Comparison of ENCODE assay signal across 8 cellular contexts in genomic region chr17:5110816-5111215, GRCh38. TPM values are rescaled to one million over a fixed set of nuclear protein-coding genes. Genes with fewer than 3 reads are reported as not detected.
A peak's percentile ranks its signal among the peaks of the same experiment; 100 is the strongest.
DNase-seq lines count a peak whose midpoint lies in the region; ATAC-seq and TF ChIP-seq lines count a peak whose summit lies in the region.

No MANE protein-coding gene starts in this region.

- DNase-seq in CD14-positive monocyte (ENCODE audit: low spot score), result no peak
- no peak for DNase-seq in MM.1S
- DNase-seq in mammary epithelial cell, result no peak
- peak; percentile 40 for DNase-seq in naive B cell
- DNase-seq in kidney tubule cell (ENCODE audit: low spot score), result no peak
- no peak for DNase-seq in SKM-1 (lab: John Stamatoyannopoulos, UW; ENCODE audit: unreplicated experiment)
- DNase-seq in NCI-H2107 treated with DMSO at 0.1 percent for 48 hours (lab: John Stamatoyannopoulos, UW; ENCODE audit: unreplicated experiment), result no peak

- peak; percentile 26 to 32 for ATAC-seq in naive B cell (ENCODE audit: low read depth in 2 of 2)
- ATAC-seq in HG03025 (IDR thresholded peaks at IDR 0.05; ENCODE audit: low FRiP score, unreplicated experiment), result no peak

- H4K20me1 ChIP-seq in MM.1S (ENCODE audit: insufficient read depth, low read length) (no peaks in the 10 kb centered on the region), mammary epithelial cell (ENCODE audit: insufficient read depth, low read length) (no peaks in the 10 kb centered on the region)

- BruUV-seq in mammary epithelial cell (replicated peaks; lab: Mats Ljungman, UMichigan), result TSS peak; percentile 30

- H3K9me3 ChIP-seq in MM.1S (replicated peaks; ENCODE audit: insufficient read depth, low read length) (no peaks in the 10 kb centered on the region), mammary epithelial cell (replicated peaks; ENCODE audit: insufficient read depth, low read length) (peaks cover 39% of the 10 kb centered on the region)

- H3K36me3 ChIP-seq in MM.1S (replicated peaks; ENCODE audit: insufficient read depth, low read length) (peaks cover 4% of the 10 kb centered on the region; the same call in 1 of the 2 replicates), mammary epithelial cell (ENCODE audit: insufficient read depth, low read length) (peaks cover 15% of the 10 kb centered on the region)

- H3K27ac ChIP-seq in MM.1S (ENCODE audit: low read length), result no peak overlapping the region
- H3K27ac ChIP-seq in mammary epithelial cell (ENCODE audit: insufficient read depth, low read depth, low read length), result no peak overlapping the region

- H3K79me2 ChIP-seq in MM.1S (ENCODE audit: low read length) (peaks cover 12% of the 10 kb centered on the region), mammary epithelial cell (ENCODE audit: insufficient read depth, low read length) (peaks cover 2% of the 10 kb centered on the region)

- H3K9ac ChIP-seq in MM.1S (ENCODE audit: low read length) (peak overlapping the region; percentile 77), mammary epithelial cell (ENCODE audit: insufficient read depth, low read length) (no peak overlapping the region)

- dilution Hi-C loops in mammary epithelial cell (cut with HindIII; ENCODE audit: low sequenced_read_pairs), result loop anchor here (5.0 kb wide), 2 partner anchors 69 to 71 kb away; no protein-coding TSS in a partner anchor

- H3K27me3 Mint-ChIP-seq in CD14-positive monocyte (ENCODE audit: low read depth in 3 of 3) (peaks cover 13 to 18% (median 17%) of the 10 kb centered on the region in 3 donors), naive B cell (peaks cover 0 to 18% (median 7%) of the 10 kb centered on the region in 3 donors)

- H3K4me2 ChIP-seq in MM.1S (ENCODE audit: low read depth, low read length), result peak overlapping the region; percentile 96
- H3K4me2 ChIP-seq in mammary epithelial cell (ENCODE audit: insufficient read depth, low read depth, low read length), result peak overlapping the region; percentile 88

- H3K4me1 ChIP-seq in MM.1S (ENCODE audit: low read length), result no peaks in the 10 kb centered on the region
- H3K4me1 ChIP-seq in mammary epithelial cell (ENCODE audit: insufficient read depth, low read length), result peaks cover 8% of the 10 kb centered on the region

- peak overlapping the region; percentile 100 for H2AFZ ChIP-seq in MM.1S (ENCODE audit: low read length)
- peak overlapping the region; percentile 97 for H2AFZ ChIP-seq in mammary epithelial cell (ENCODE audit: low read depth, low read length)

- 0 out of 2 replicates have a peak, but pooled peaks cover 3% of the 10 kb centered on the region for H3F3A ChIP-seq in MM.1S (ENCODE audit: insufficient read depth, low read length)

- CTCF ChIA-PET in mammary epithelial cell (lab: Charles Lee; ENCODE audit: low non-redundant PET), result no interaction called here

- H3K27ac Mint-ChIP-seq in CD14-positive monocyte, result peak overlapping the region; percentile 0 to 66 (median 46)
- peak overlapping the region; percentile 64 to 95 (median 84) for H3K27ac Mint-ChIP-seq in naive B cell

- peak overlapping the region; percentile 90 to 94 for H3K4me3 Mint-ChIP-seq in CD14-positive monocyte
- peak overlapping the region; percentile 86 to 98 (median 92) for H3K4me3 Mint-ChIP-seq in naive B cell

- TF ChIP-seq CTCF in CD14-positive monocyte (IDR thresholded peaks at IDR 0.05) (no peak), MM.1S (IDR thresholded peaks at IDR 0.05; ENCODE audit: low read length) (no peak), mammary epithelial cell (conservative IDR thresholded peaks at IDR 0.05 in 1 of 2, IDR thresholded peaks at IDR 0.05 in 1 of 2; ENCODE audit: extremely low read depth in 1 of 2, insufficient read depth in 1 of 2, low read depth in 1 of 2, low read length in 2 of 2) (no peak)

- 18% methylated on average over 8 of the region's 8 CpGs for WGBS in mammary epithelial cell (ENCODE audit: low coverage, missing lambda C conversion rate)

- intact Hi-C loops in CD14-positive monocyte (cut with micrococcal nuclease), result loop anchor here (2.0 to 5.0 kb wide), 2 partner anchors 32 to 171 kb away; partner anchors contain the start of genes RABEP1 (in 1 of the 2) and ZFP3 (in 1 of the 2)
- intact Hi-C loops in mammary epithelial cell (cut with micrococcal nuclease), result loop anchor here (5.0 kb wide), 1 partner anchor 81 kb away; the partner anchor contains the start of gene ZNF594

- H3K36me3 Mint-ChIP-seq in CD14-positive monocyte (peaks cover 46 to 52% of the 10 kb centered on the region in 2 donors), naive B cell (peaks cover 8 to 17% of the 10 kb centered on the region in 2 donors)

- H3K27me3 ChIP-seq in MM.1S (replicated peaks; ENCODE audit: insufficient read depth, low read length) (no peaks in the 10 kb centered on the region), mammary epithelial cell (ENCODE audit: insufficient read depth, low read length) (peaks cover 5% of the 10 kb centered on the region)

- peaks cover 25 to 44% (median 31%) of the 10 kb centered on the region in 7 donors for H3K9me3 Mint-ChIP-seq in CD14-positive monocyte
- no peaks in the 10 kb centered on the region for H3K9me3 Mint-ChIP-seq in naive B cell

- peak overlapping the region; percentile 99 for H3K4me3 ChIP-seq in MM.1S (ENCODE audit: low read length)
- peak overlapping the region; percentile 64 to 92 (median 71) for H3K4me3 ChIP-seq in mammary epithelial cell (replicated peaks in 1 of 3; ENCODE audit: insufficient read depth in 1 of 3, low read depth in 2 of 3, low read length in 3 of 3)

- H3K9me2 ChIP-seq in MM.1S (replicated peaks; ENCODE audit: insufficient read depth, low read length), result no peaks in the 10 kb centered on the region

- in situ Hi-C loops in mammary epithelial cell (cut with MboI; ENCODE audit: low sequenced_read_pairs in 2 of 2), result loop anchor here in 1 of 2 donors (25.0 kb wide), 1 partner anchor 101 kb away; no protein-coding TSS in a partner anchor

- peaks cover 16% of the 10 kb centered on the region for H3K4me1 Mint-ChIP-seq in CD14-positive monocyte
- peaks cover 24 to 42% (median 30%) of the 10 kb centered on the region in 3 donors for H3K4me1 Mint-ChIP-seq in naive B cell

RNA-seq across cellular contexts. Expression of gene ZNF232, which starts 0.9 kb away (rescaled TPM):
- 1 to 10 TPM; 2.2 to 3.0 TPM for polyA plus RNA-seq in CD14-positive monocyte
- 1 to 10 TPM; 5.0 to 7.2 TPM for total RNA-seq in mammary epithelial cell
- 6.6 TPM for polyA plus RNA-seq in mammary epithelial cell
- polyA minus RNA-seq in mammary epithelial cell, result 15.5 TPM
- polyA plus RNA-seq in naive B cell (ENCODE audit: low read depth in 6 of 6), result 10 to 100 TPM in 3 of 6 donors, 1 to 10 TPM in 3; 6.3 to 25.3 (median 10.1) TPM

RNA-seq across cellular contexts. Expression of gene USP6, which starts 5.0 kb away (rescaled TPM):
- polyA plus RNA-seq in CD14-positive monocyte (under 1 TPM; 0.02 TPM), mammary epithelial cell (not detected), naive B cell (ENCODE audit: low read depth in 6 of 6) (under 1 TPM; 0.06 to 0.37 (median 0.12) TPM)
- total RNA-seq in mammary epithelial cell, result under 1 TPM in 1 of 2 donors, not detected in 1; 0.14 TPM
- not detected for polyA minus RNA-seq in mammary epithelial cell

RNA-seq across cellular contexts. Expression of gene ZFP3, which starts 32.5 kb away (rescaled TPM):
- polyA plus RNA-seq in CD14-positive monocyte (under 1 TPM; 0.39 to 0.75 TPM), mammary epithelial cell (0.40 TPM), naive B cell (ENCODE audit: low read depth in 6 of 6) (1 to 10 TPM; 1.7 to 4.1 (median 3.6) TPM)
- 1 to 10 TPM in 1 of 2 donors, under 1 TPM in 1; 0.09 to 3.0 TPM for total RNA-seq in mammary epithelial cell
- polyA minus RNA-seq in mammary epithelial cell, result 1.0 TPM
